8 cellular contexts compared by ENCODE assay signal in genomic region chr10:63132651-63133055, GRCh38. TPM values are rescaled to one million over a fixed set of nuclear protein-coding genes. Genes with fewer than 3 reads are reported as not detected.
A peak's percentile ranks its signal among the peaks of the same experiment; 100 is the strongest.
DNase-seq lines count a peak whose midpoint lies in the region; ATAC-seq and TF ChIP-seq lines count a peak whose summit lies in the region.

No MANE protein-coding gene starts in this region.

- peak overlapping the region in 9 of 11 experiments; percentile 27 to 99 (median 96); a peak in 12 of 22 replicates for H3K27ac ChIP-seq in BLaER1 treated with 17β-estradiol and CSF1 and Interleukin-3, amounts not matched to agents 10 nM and 100 nM
- no peak overlapping the region for H3K27ac ChIP-seq in duodenal mucosa (ENCODE audit: low read depth, low read length)

- peaks cover 6% of the 10 kb centered on the region for H3K36me3 Mint-ChIP-seq in neural crest cell (ENCODE audit: low read depth)

- peaks cover 12 to 37% (median 35%) of the 10 kb centered on the region in 11 experiments; a peak in 18 of 22 replicates for H4K20me1 ChIP-seq in BLaER1 treated with 17β-estradiol and CSF1 and Interleukin-3, amounts not matched to agents 10 nM and 100 nM

- H3K4me1 ChIP-seq in BLaER1 treated with 17β-estradiol and CSF1 and Interleukin-3, amounts not matched to agents 10 nM and 100 nM = peaks cover 11 to 37% (median 18%) of the 10 kb centered on the region in 10 experiments
- H3K4me1 ChIP-seq in duodenal mucosa (ENCODE audit: control insufficient read depth in 1 of 2, insufficient read depth in 2 of 2, low read length in 2 of 2) = peaks cover 14 to 33% of the 10 kb centered on the region in 2 donors

- H3K9me3 ChIP-seq in BLaER1 treated with 17β-estradiol and CSF1 and Interleukin-3, amounts not matched to agents 10 nM and 100 nM (replicated peaks in 1 of 11) = peaks cover 0 to 16% (median 11%) of the 10 kb centered on the region in 11 experiments; a peak in 18 of 22 replicates
- H3K9me3 ChIP-seq in MG63 (no peaks in the 10 kb centered on the region), duodenal mucosa (ENCODE audit: control insufficient read depth in 1 of 2, low read length in 2 of 2) (no peaks in the 10 kb centered on the region)

- H3K36me3 ChIP-seq in BLaER1 treated with 17β-estradiol and CSF1 and Interleukin-3, amounts not matched to agents 10 nM and 100 nM = peaks cover 5 to 29% (median 13%) of the 10 kb centered on the region in 11 experiments; a peak in 16 of 22 replicates
- H3K36me3 ChIP-seq in MG63 = no peaks in the 10 kb centered on the region
- H3K36me3 ChIP-seq in duodenal mucosa (ENCODE audit: control insufficient read depth in 1 of 2, insufficient read depth in 2 of 2, low read length in 2 of 2) = no peaks in the 10 kb centered on the region

- peak overlapping the region; percentile 82 to 99 (median 95); a peak in 17 of 20 replicates for H3K4me3 ChIP-seq in BLaER1 treated with 17β-estradiol and CSF1 and Interleukin-3, amounts not matched to agents 10 nM and 100 nM
- peak overlapping the region; percentile 89 for H3K4me3 ChIP-seq in MG63
- H3K4me3 ChIP-seq in duodenal mucosa (ENCODE audit: low read depth in 1 of 2, low read length in 2 of 2) = peak overlapping the region; percentile 81 to 94

- no peak overlapping the region; a peak in 1 of 22 replicates for H3K9ac ChIP-seq in BLaER1 treated with 17β-estradiol and CSF1 and Interleukin-3, amounts not matched to agents 10 nM and 100 nM
- H3K9ac ChIP-seq in duodenal mucosa (ENCODE audit: low read depth in 1 of 2, low read length in 2 of 2) = no peak overlapping the region

- no peak for TF ChIP-seq CTCF in neural crest cell (conservative IDR thresholded peaks at IDR 0.05)

- peaks cover 13% of the 10 kb centered on the region for H3K9me3 Mint-ChIP-seq in neural crest cell

- peaks cover 28% of the 10 kb centered on the region for H3K4me1 Mint-ChIP-seq in neural crest cell

- no peaks in the 10 kb centered on the region for H3K27me3 Mint-ChIP-seq in neural crest cell (ENCODE audit: low read depth)

- no peaks in the 10 kb centered on the region for H3K27me3 ChIP-seq in BLaER1 treated with 17β-estradiol and CSF1 and Interleukin-3, amounts not matched to agents 10 nM and 100 nM
- H3K27me3 ChIP-seq in MG63 (no peaks in the 10 kb centered on the region), duodenal mucosa (ENCODE audit: control insufficient read depth in 1 of 2, insufficient read depth in 2 of 2, low read length in 2 of 2) (no peaks in the 10 kb centered on the region)

- H3K27ac Mint-ChIP-seq in neural crest cell (ENCODE audit: unreplicated experiment) = peak overlapping the region; percentile 67

- H3K4me2 ChIP-seq in BLaER1 treated with 17β-estradiol and CSF1 and Interleukin-3, amounts not matched to agents 10 nM and 100 nM = peak overlapping the region in 9 of 11 experiments; percentile 15 to 50 (median 42); a peak in 10 of 22 replicates

- ATAC-seq in GM18861 (IDR thresholded peaks at IDR 0.05; ENCODE audit: unreplicated experiment) = no peak
- no peak for ATAC-seq in GM19463 (IDR thresholded peaks at IDR 0.05; ENCODE audit: unreplicated experiment)
- no peak for ATAC-seq in HG03354 (IDR thresholded peaks at IDR 0.05; ENCODE audit: poor library complexity, severe bottlenecking, unreplicated experiment)

- peak overlapping the region; percentile 95 for H3K4me3 Mint-ChIP-seq in neural crest cell

- DNase-seq in MG63 (no peak), neural crest cell (ENCODE audit: low read depth, low spot score) (no peak)
- DNase-seq in central memory CD4-positive, alpha-beta T cell = no peak

RNA-seq across cellular contexts. Expression of gene NRBF2, which starts 0.5 kb away (rescaled TPM):
- 32.9 and 34.8 TPM in 2 replicates for total RNA-seq in MG63 (2014; rRNA removed; shearing (Covaris generic); ENCODE audit: low replicate concordance)
- total RNA-seq in neural crest cell = 19.3 and 21.4 TPM in 2 replicates
